Comparison of ENCODE assay signal across 12 cellular contexts in the genomic region with DNA sequence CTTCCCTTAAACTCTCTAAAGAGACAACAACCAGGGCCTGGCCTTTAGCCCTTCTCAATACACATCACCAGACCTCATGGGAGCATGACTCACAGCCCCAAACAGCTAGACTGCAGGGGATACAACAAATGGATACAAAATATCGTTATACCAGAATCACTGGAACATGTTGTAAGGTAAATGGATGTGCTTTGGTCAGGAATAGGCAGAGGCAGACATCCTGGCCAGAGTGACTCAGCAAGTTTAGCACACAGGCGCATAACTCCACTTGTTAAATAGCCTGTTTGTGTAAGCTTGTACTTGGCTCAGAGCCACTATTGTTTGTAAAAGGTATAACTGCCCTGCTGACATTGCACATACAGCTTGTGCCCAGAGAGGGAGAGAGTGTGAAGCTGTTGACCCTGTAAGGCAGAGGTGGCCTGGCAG. TPM values are rescaled to one million over a fixed set of nuclear protein-coding genes. Genes with fewer than 3 reads are reported as not detected.
DNase-seq lines count a peak whose midpoint lies in the region; TF ChIP-seq lines count a peak whose summit lies in the region.
"Had no signal": no experiment of that assay in that cellular context is flagged by ENCODE, and none has a peak within 500 bp of the region (broad histone marks: within the 10 kb centered on the region; RNA-seq: fewer than 3 reads in every experiment).

No MANE protein-coding gene starts in this region.

- H3K4me3 ChIP-seq in cardiac fibroblast (replicated peaks in 1 of 2; ENCODE audit: low read depth in 2 of 2, low read length in 2 of 2): no peak overlapping the region
- H3K4me3 ChIP-seq: neural progenitor cell had no signal

- TF ChIP-seq CTCF in cardiac fibroblast (IDR thresholded peaks at IDR 0.05; ENCODE audit: low read depth, low read length): no peak

- peak; percentile 54 for DNase-seq in EH (ENCODE audit: low read depth)
- DNase-seq in LoVo (ENCODE audit: low spot score): peak; percentile 15
- peak; percentile 81 to 95 for DNase-seq in cardiac fibroblast (ENCODE audit: low read depth in 2 of 2)
- DNase-seq in myocyte (ENCODE audit: low read depth): peak; percentile 72
- no peak for DNase-seq in SIG-M5 treated with dmso at 0.1 percent for 504 hours (lab: John Stamatoyannopoulos, UW; ENCODE audit: unreplicated experiment)
- no peak for DNase-seq in NCI-H526 (lab: John Stamatoyannopoulos, UW)
- no peak for DNase-seq in DMS153 (lab: John Stamatoyannopoulos, UW)
- DNase-seq in SW 1271 (lab: John Stamatoyannopoulos, UW): no peak
- DNase-seq: activated gamma-delta T cell, NCI-H2081 treated with DMSO at 0.1 percent for 48 hours, T-helper 9 cell had no signal

RNA-seq across cellular contexts. Expression of gene TMED3, which starts 18.3 kb away (rescaled TPM):
- total RNA-seq in myocyte: 129 and 134 TPM in 2 replicates
- 212 TPM for polyA plus RNA-seq in myocyte (2012)

RNA-seq across cellular contexts. Expression of gene ANKRD34C, which starts 46.7 kb away (rescaled TPM):
- 0.05 and 0.21 TPM in 2 replicates for total RNA-seq in myocyte
- 0.18 TPM for polyA plus RNA-seq in myocyte (2012)

Comparison
In these comparisons a context has a peak if more than half of its experiments do, and no peak if none do; other contexts are left out.
1. DNase-seq: peak in EH (single experiment), LoVo (single experiment), cardiac fibroblast (2 of 2) and myocyte (single experiment); none in SIG-M5 treated with dmso at 0.1 percent for 504 hours (single experiment), NCI-H526 (0 of 2), DMS153 (single experiment) and SW 1271 (0 of 2).